Comparison of ENCODE assay signal across 22 cellular contexts in genomic region chr15:35980719-35981118, GRCh38.
DNase-seq lines count a peak whose midpoint lies in the region; ATAC-seq and TF ChIP-seq lines count a peak whose summit lies in the region.
"Had no signal": no experiment of that assay in that cellular context is flagged by ENCODE, and none has a peak within 500 bp of the region (broad histone marks: within the 10 kb centered on the region; RNA-seq: fewer than 3 reads in every experiment).

No MANE protein-coding gene starts in this region.

- peaks cover 14% of the 10 kb centered on the region for H3K4me1 Mint-ChIP-seq in osteocyte (ENCODE audit: unreplicated experiment)
- H3K4me1 Mint-ChIP-seq in CD4-positive, alpha-beta memory T cell: no peaks in the 10 kb centered on the region
- H3K4me1 Mint-ChIP-seq: activated naive CD8-positive, alpha-beta T cell treated with anti-CD3 and anti-CD28 coated beads for 36 hours; stimulated activated memory B cell treated with anti-CD40 and anti-IgM and Interleukin-4, amounts not matched to agents 10 μg/mL and 1 μg/mL and 100 μg/mL, for 72 hours; T-helper 17 cell had no signal

- H3K9ac ChIP-seq in adipocyte (ENCODE audit: low read length): no peak overlapping the region
- H3K9ac ChIP-seq: BLaER1 had no signal

- H3K27ac Mint-ChIP-seq in osteocyte (ENCODE audit: unreplicated experiment): peak overlapping the region; percentile 28
- no peak overlapping the region for H3K27ac Mint-ChIP-seq in CD4-positive, alpha-beta memory T cell
- H3K27ac Mint-ChIP-seq: activated naive CD8-positive, alpha-beta T cell treated with anti-CD3 and anti-CD28 coated beads for 36 hours; stimulated activated memory B cell treated with anti-CD40 and anti-IgM and Interleukin-4, amounts not matched to agents 10 μg/mL and 1 μg/mL and 100 μg/mL, for 72 hours; T-helper 17 cell had no signal

- no peaks in the 10 kb centered on the region for H3K27me3 Mint-ChIP-seq in osteocyte (ENCODE audit: unreplicated experiment)
- H3K27me3 Mint-ChIP-seq in CD4-positive, alpha-beta memory T cell: peaks cover 1% of the 10 kb centered on the region in 2 donors
- H3K27me3 Mint-ChIP-seq: stimulated activated memory B cell treated with anti-CD40 and anti-IgM and Interleukin-4, amounts not matched to agents 10 μg/mL and 1 μg/mL and 100 μg/mL, for 72 hours had no signal

- ATAC-seq in GM18505 (IDR thresholded peaks at IDR 0.05; ENCODE audit: unreplicated experiment) (no peak), GM21717 (IDR thresholded peaks at IDR 0.05; ENCODE audit: unreplicated experiment) (no peak)
- ATAC-seq: left colon; stimulated activated memory B cell treated with anti-CD40 and anti-IgM and Interleukin-4, amounts not matched to agents 10 μg/mL and 1 μg/mL and 100 μg/mL, for 72 hours; T-helper 17 cell had no signal

- no peak for TF ChIP-seq CTCF in fibroblast of the aortic adventitia (IDR thresholded peaks at IDR 0.05; ENCODE audit: insufficient read depth, low read length)
- TF ChIP-seq CTCF in osteocyte (IDR thresholded peaks at IDR 0.05): no peak

- H3K36me3 Mint-ChIP-seq in osteocyte (ENCODE audit: unreplicated experiment): no peaks in the 10 kb centered on the region
- H3K36me3 Mint-ChIP-seq in CD4-positive, alpha-beta memory T cell: no peaks in the 10 kb centered on the region
- H3K36me3 Mint-ChIP-seq: activated naive CD8-positive, alpha-beta T cell treated with anti-CD3 and anti-CD28 coated beads for 36 hours; stimulated activated memory B cell treated with anti-CD40 and anti-IgM and Interleukin-4, amounts not matched to agents 10 μg/mL and 1 μg/mL and 100 μg/mL, for 72 hours had no signal

- CTCF ChIA-PET in CD4-positive, alpha-beta memory T cell (lab: Charles Lee; ENCODE audit: partially characterized antibody): no interaction called here

- intact Hi-C loops in CD4-positive, alpha-beta memory T cell (cut with micrococcal nuclease): no loop called here

- no peak for TF ChIP-seq POLR2A in GM18505 (IDR thresholded peaks at IDR 0.05; ENCODE audit: borderline replicate concordance, extremely low read depth, insufficient read depth, insufficient read length)

- H3K4me1 ChIP-seq in adipocyte (ENCODE audit: control insufficient read depth, insufficient read depth, low read length): no peaks in the 10 kb centered on the region
- H3K4me1 ChIP-seq in CD4-positive, alpha-beta memory T cell (ENCODE audit: insufficient read depth, low read length): no peaks in the 10 kb centered on the region
- H3K4me1 ChIP-seq: BLaER1, esophagus squamous epithelium, thyroid gland had no signal

- no peaks in the 10 kb centered on the region for H3K9me3 Mint-ChIP-seq in osteocyte (ENCODE audit: unreplicated experiment)
- H3K9me3 Mint-ChIP-seq in CD4-positive, alpha-beta memory T cell: peaks cover 0 to 2% (median 0%) of the 10 kb centered on the region in 8 donors
- H3K9me3 Mint-ChIP-seq: activated naive CD8-positive, alpha-beta T cell treated with anti-CD3 and anti-CD28 coated beads for 36 hours; stimulated activated memory B cell treated with anti-CD40 and anti-IgM and Interleukin-4, amounts not matched to agents 10 μg/mL and 1 μg/mL and 100 μg/mL, for 72 hours had no signal

- H3K27me3 ChIP-seq in adipocyte (replicated peaks; ENCODE audit: control insufficient read depth, insufficient read depth, low read length): no peaks in the 10 kb centered on the region
- H3K27me3 ChIP-seq in CD4-positive, alpha-beta memory T cell (ENCODE audit: insufficient read depth, low read length): no peaks in the 10 kb centered on the region
- H3K27me3 ChIP-seq: BLaER1, esophagus squamous epithelium, thyroid gland had no signal

- H3K36me3 ChIP-seq in adipocyte (ENCODE audit: control insufficient read depth, insufficient read depth, low read length, severe bottlenecking): no peaks in the 10 kb centered on the region
- H3K36me3 ChIP-seq in CD4-positive, alpha-beta memory T cell (ENCODE audit: insufficient read depth, low read length): no peaks in the 10 kb centered on the region
- H3K36me3 ChIP-seq: BLaER1, esophagus squamous epithelium, thyroid gland had no signal

- DNase-seq in GM04503 (ENCODE audit: low read depth): peak; percentile 15
- DNase-seq in adipocyte (ENCODE audit: low read depth): peak; percentile 30
- DNase-seq in fibroblast of the aortic adventitia (ENCODE audit: low read depth): peak; percentile 16
- DNase-seq in osteocyte (ENCODE audit: extremely low spot score, unreplicated experiment): no peak
- DNase-seq in hypothalamus (lab: John Stamatoyannopoulos, UW): no peak
- no peak for DNase-seq in CD4-positive, alpha-beta memory T cell
- DNase-seq: activated CD4-positive, CD25-positive, alpha-beta regulatory T cell; activated naive CD8-positive, alpha-beta T cell treated with anti-CD3 and anti-CD28 coated beads for 36 hours; DMS 273 treated with DMSO at 0.1 percent for 48 hours; esophagus squamous epithelium; left colon; NCI-H1048; NCI-H524; retina; SIG-M5; stimulated activated CD4-positive, alpha-beta T cell treated with anti-CD3 and anti-CD28 coated beads, Interleukin-15, amount 100 ng/mL, for 24 hours; T-helper 17 cell; thyroid gland had no signal

- H3K27ac ChIP-seq in CD4-positive, alpha-beta memory T cell (ENCODE audit: low read depth, low read length): no peak overlapping the region
- H3K27ac ChIP-seq: BLaER1, esophagus squamous epithelium, thyroid gland had no signal

- no peak overlapping the region for H3K4me3 ChIP-seq in adipocyte (ENCODE audit: low read length)
- H3K4me3 ChIP-seq in fibroblast of the aortic adventitia (ENCODE audit: low read depth, low read length): no peak overlapping the region
- H3K4me3 ChIP-seq in CD4-positive, alpha-beta memory T cell (ENCODE audit: low read length in 2 of 2): no peak overlapping the region
- H3K4me3 ChIP-seq: BLaER1, esophagus squamous epithelium, thyroid gland had no signal

- no peak overlapping the region for H3K4me3 Mint-ChIP-seq in osteocyte (ENCODE audit: unreplicated experiment)
- H3K4me3 Mint-ChIP-seq in CD4-positive, alpha-beta memory T cell: no peak overlapping the region
- H3K4me3 Mint-ChIP-seq: activated naive CD8-positive, alpha-beta T cell treated with anti-CD3 and anti-CD28 coated beads for 36 hours; stimulated activated memory B cell treated with anti-CD40 and anti-IgM and Interleukin-4, amounts not matched to agents 10 μg/mL and 1 μg/mL and 100 μg/mL, for 72 hours; T-helper 17 cell had no signal

- POLR2A ChIA-PET in CD4-positive, alpha-beta memory T cell (lab: Charles Lee; ENCODE audit: partially characterized antibody): no interaction called here

- no peaks in the 10 kb centered on the region for H3K9me3 ChIP-seq in adipocyte (ENCODE audit: control insufficient read depth, low read length)
- H3K9me3 ChIP-seq in CD4-positive, alpha-beta memory T cell (ENCODE audit: control insufficient read depth in 1 of 2, low read length in 2 of 2): no peaks in the 10 kb centered on the region
- H3K9me3 ChIP-seq: BLaER1, esophagus squamous epithelium, thyroid gland had no signal

Comparison
In these comparisons a context has a peak if more than half of its experiments do, and no peak if none do; other contexts are left out.
1. DNase-seq: peak in GM04503 (single experiment), adipocyte (single experiment) and fibroblast of the aortic adventitia (single experiment); none in osteocyte (single experiment), hypothalamus (0 of 51) and CD4-positive, alpha-beta memory T cell (0 of 5).